Comparison of ENCODE assay signal across 24 cellular contexts in genomic region chr1:167000546-167000945, GRCh38. TPM values are rescaled to one million over a fixed set of nuclear protein-coding genes. Genes with fewer than 3 reads are reported as not detected.
A peak's percentile ranks its signal among the peaks of the same experiment; 100 is the strongest.
DNase-seq lines count a peak whose midpoint lies in the region; FAIRE-seq and TF ChIP-seq lines count a peak whose summit lies in the region.
"Had no signal": no experiment of that assay in that cellular context is flagged by ENCODE, and none has a peak within 500 bp of the region (broad histone marks: within the 10 kb centered on the region; RNA-seq: fewer than 3 reads in every experiment).

No MANE protein-coding gene starts in this region.

- H3K4me1 Mint-ChIP-seq in astrocyte (ENCODE audit: low read depth, unreplicated experiment) = peaks cover 6% of the 10 kb centered on the region
- H3K4me1 Mint-ChIP-seq: B cell; CD14-positive monocyte; CD4-positive, CD25-positive, alpha-beta regulatory T cell; CD8-positive, alpha-beta memory T cell had no signal

- H3K36me3 ChIP-seq in MM.1S (replicated peaks; ENCODE audit: insufficient read depth, low read length) (no peaks in the 10 kb centered on the region), astrocyte (ENCODE audit: insufficient read depth, low read length) (no peaks in the 10 kb centered on the region)
- H3K36me3 ChIP-seq: BLaER1 had no signal

- DNase-seq in D721Med (ENCODE audit: insufficient read length, low spot score) (no peak), MM.1S (no peak), astrocyte (ENCODE audit: low read depth) (no peak), renal cortical epithelial cell (ENCODE audit: low read depth) (peak; percentile 79), HT-29 (ENCODE audit: low spot score) (no peak), T-helper 1 cell (no peak)
- DNase-seq in stimulated activated CD4-positive, alpha-beta T cell treated with anti-CD3 and anti-CD28 coated beads, Interleukin-4, amount 100 ng/mL, for 1 hour = no peak
- DNase-seq: AML-193; C1 segment of cervical spinal cord; CD4-positive, alpha-beta memory T cell; CD4-positive, CD25-positive, alpha-beta regulatory T cell; CD8-positive, alpha-beta memory T cell; COR-L47; DMS79 treated with DMSO at 0.1 percent for 48 hours; GF-D8 had no signal

- no peaks in the 10 kb centered on the region for H3K36me3 Mint-ChIP-seq in astrocyte (ENCODE audit: low read depth, unreplicated experiment)
- H3K36me3 Mint-ChIP-seq: CD14-positive monocyte; CD4-positive, CD25-positive, alpha-beta regulatory T cell had no signal

- H3K4me1 ChIP-seq in MM.1S (ENCODE audit: low read length) = peaks cover 29% of the 10 kb centered on the region
- H3K4me1 ChIP-seq in astrocyte (ENCODE audit: insufficient read depth, low read length) = no peaks in the 10 kb centered on the region
- H3K4me1 ChIP-seq: A549, BLaER1 had no signal

- no peaks in the 10 kb centered on the region for H4K20me1 ChIP-seq in MM.1S (ENCODE audit: insufficient read depth, low read length)
- no peaks in the 10 kb centered on the region for H4K20me1 ChIP-seq in astrocyte (ENCODE audit: insufficient read depth, low read length)
- H4K20me1 ChIP-seq: BLaER1 had no signal

- no peak overlapping the region for H3K4me3 Mint-ChIP-seq in astrocyte (ENCODE audit: unreplicated experiment)
- H3K4me3 Mint-ChIP-seq: B cell; CD14-positive monocyte; CD4-positive, alpha-beta memory T cell; CD4-positive, CD25-positive, alpha-beta regulatory T cell; CD8-positive, alpha-beta memory T cell had no signal

- H3K4me2 ChIP-seq in MM.1S (ENCODE audit: low read depth, low read length) (peak overlapping the region; percentile 68; the same call in 1 of the 2 replicates), astrocyte (ENCODE audit: low read length) (no peak overlapping the region)
- H3K4me2 ChIP-seq: A549, BLaER1 had no signal

- H3K9ac ChIP-seq in MM.1S (ENCODE audit: low read length) = no peak overlapping the region
- H3K9ac ChIP-seq in astrocyte (ENCODE audit: low read length) = no peak overlapping the region
- H3K9ac ChIP-seq: BLaER1 had no signal

- peaks cover 27% of the 10 kb centered on the region for H3F3A ChIP-seq in MM.1S (ENCODE audit: insufficient read depth, low read length)

- H3K9me3 ChIP-seq in MM.1S (replicated peaks; ENCODE audit: insufficient read depth, low read length) (0 out of 2 replicates have a peak, but pooled peaks cover 3% of the 10 kb centered on the region), astrocyte (ENCODE audit: insufficient read depth, low read depth, low read length) (peaks cover 3% of the 10 kb centered on the region)

- H3K4me3 ChIP-seq in MM.1S (ENCODE audit: low read length) (no peak overlapping the region), astrocyte (ENCODE audit: insufficient read depth, low read depth, low read length) (no peak overlapping the region)
- H3K4me3 ChIP-seq: A549, BLaER1 had no signal

- no peaks in the 10 kb centered on the region for H3K9me2 ChIP-seq in MM.1S (replicated peaks; ENCODE audit: insufficient read depth, low read length)

- no peak for TF ChIP-seq CTCF in D721Med (IDR thresholded peaks at IDR 0.05; ENCODE audit: insufficient read depth, missing control alignments)
- TF ChIP-seq CTCF in MM.1S (IDR thresholded peaks at IDR 0.05; ENCODE audit: low read length) = no peak
- no peak for TF ChIP-seq CTCF in astrocyte (IDR thresholded peaks at IDR 0.05; ENCODE audit: insufficient read depth, low read depth, low read length)

- H2AFZ ChIP-seq in MM.1S (ENCODE audit: low read length) (no peak overlapping the region), astrocyte (ENCODE audit: low read depth, low read length) (no peak overlapping the region)

- peak; percentile 16 for FAIRE-seq in D721Med (lab: Jason Lieb, UNC)
- FAIRE-seq in astrocyte (lab: Jason Lieb, UNC) = peak; percentile 9
- FAIRE-seq: A549, G401.6, GM12891, GM19239 had no signal

- peaks cover 3% of the 10 kb centered on the region for H3K27me3 Mint-ChIP-seq in astrocyte (ENCODE audit: low read depth, unreplicated experiment)

- peaks cover 6% of the 10 kb centered on the region for H3K9me3 Mint-ChIP-seq in astrocyte (ENCODE audit: unreplicated experiment)

- no peaks in the 10 kb centered on the region for H3K27me3 ChIP-seq in MM.1S (replicated peaks; ENCODE audit: insufficient read depth, low read length)
- no peaks in the 10 kb centered on the region for H3K27me3 ChIP-seq in astrocyte (ENCODE audit: insufficient read depth, low read length)
- H3K27me3 ChIP-seq: BLaER1 had no signal

- H3K79me2 ChIP-seq in MM.1S (ENCODE audit: low read length) (no peaks in the 10 kb centered on the region), astrocyte (ENCODE audit: insufficient read depth, low read length) (no peaks in the 10 kb centered on the region)

- no peak overlapping the region for H3K27ac ChIP-seq in MM.1S (ENCODE audit: low read length)
- H3K27ac ChIP-seq in astrocyte (ENCODE audit: low read depth, low read length) = no peak overlapping the region
- H3K27ac ChIP-seq: 22Rv1, A549, BLaER1 had no signal

- no peak overlapping the region for H3K27ac Mint-ChIP-seq in astrocyte (ENCODE audit: unreplicated experiment)
- H3K27ac Mint-ChIP-seq: B cell; CD14-positive monocyte; CD4-positive, alpha-beta memory T cell; CD4-positive, CD25-positive, alpha-beta regulatory T cell; CD8-positive, alpha-beta memory T cell had no signal

RNA-seq across cellular contexts. Expression of gene MAEL, which starts 11.5 kb away (rescaled TPM):
- 0.11 and 0.17 TPM in 2 replicates for total RNA-seq in astrocyte
- 0.17 and 0.65 TPM in 2 replicates for total RNA-seq in renal cortical epithelial cell
- not detected in 2 replicates for total RNA-seq in HT-29 (2014; rRNA removed; shearing (Covaris generic))
- total RNA-seq: A172; B cell; CD4-positive, alpha-beta memory T cell; CD4-positive, CD25-positive, alpha-beta regulatory T cell; CD8-positive, alpha-beta memory T cell had no signal

RNA-seq across cellular contexts. Expression of gene ILDR2, which starts 25.2 kb away (rescaled TPM):
- 7.8 and 9.3 TPM in 2 replicates for total RNA-seq in astrocyte
- total RNA-seq in renal cortical epithelial cell = 4.7 and 17.5 TPM in 2 replicates
- total RNA-seq in HT-29 (2014; rRNA removed; shearing (Covaris generic)) = 0.05 and 0.48 TPM in 2 replicates
- total RNA-seq: B cell had no signal
